ENCODE assay signal across 1 cellular context in the genomic region with DNA sequence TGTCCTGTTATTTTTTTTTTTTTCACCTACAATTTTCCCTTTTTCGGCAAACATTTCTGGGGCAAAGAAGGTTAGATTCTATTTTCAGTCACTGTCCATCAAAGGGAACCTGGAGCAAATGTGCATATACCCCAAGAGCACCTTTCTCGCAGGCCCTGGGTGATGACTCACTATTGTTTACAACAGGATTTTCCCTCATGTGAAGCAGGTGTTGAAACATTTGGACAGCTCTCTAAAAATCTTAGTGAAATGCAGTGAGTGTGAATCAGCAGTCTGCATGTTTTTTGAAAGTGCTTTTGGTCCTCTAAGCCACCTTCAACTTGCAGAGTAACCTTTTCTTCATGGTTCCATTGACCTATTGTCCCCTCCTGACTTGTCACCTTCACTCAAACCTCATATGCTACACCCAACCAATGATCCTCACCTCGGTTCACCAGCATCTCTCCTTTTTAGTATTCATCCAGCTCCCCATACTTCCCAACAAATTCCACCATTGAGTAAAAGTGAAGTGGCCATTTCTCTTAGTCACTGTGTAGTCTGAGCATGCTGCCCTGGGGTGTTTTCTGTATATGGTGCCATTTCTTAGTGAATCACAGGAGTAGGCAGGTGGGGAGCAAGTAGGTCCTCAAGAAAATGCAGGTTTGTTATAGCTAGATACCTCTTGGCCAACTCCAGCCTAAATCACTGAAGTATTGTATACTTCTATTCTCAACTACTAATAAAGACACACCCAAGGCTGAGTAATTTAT.
TF ChIP-seq lines count a peak whose summit lies in the region.

No MANE protein-coding gene starts in this region.

TF ChIP-seq in HepG2, 621 proteins besides CTCF, POLR2A, EP300 and RAD21 (continued from another document):
- TF ChIP-seq, protein P1, sequence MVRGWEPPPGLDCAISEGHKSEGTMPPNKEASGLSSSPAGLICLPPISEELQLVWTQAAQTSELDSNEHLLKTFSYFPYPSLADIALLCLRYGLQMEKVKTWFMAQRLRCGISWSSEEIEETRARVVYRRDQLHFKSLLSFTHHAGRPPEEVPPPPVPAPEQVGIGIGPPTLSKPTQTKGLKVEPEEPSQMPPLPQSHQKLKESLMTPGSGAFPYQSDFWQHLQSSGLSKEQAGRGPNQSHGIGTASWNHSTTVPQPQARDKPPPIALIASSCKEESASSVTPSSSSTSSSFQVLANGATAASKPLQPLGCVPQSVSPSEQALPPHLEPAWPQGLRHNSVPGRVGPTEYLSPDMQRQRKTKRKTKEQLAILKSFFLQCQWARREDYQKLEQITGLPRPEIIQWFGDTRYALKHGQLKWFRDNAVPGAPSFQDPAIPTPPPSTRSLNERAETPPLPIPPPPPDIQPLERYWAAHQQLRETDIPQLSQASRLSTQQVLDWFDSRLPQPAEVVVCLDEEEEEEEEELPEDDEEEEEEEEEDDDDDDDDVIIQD (CRISPR knock-in tag; IDR thresholded peaks at IDR 0.05; ENCODE audit: low read depth), result peak; percentile 65; the same call in 1 of the 2 replicates
- TF ChIP-seq HMGXB3 (CRISPR knock-in tag; IDR thresholded peaks at IDR 0.05; ENCODE audit: borderline replicate concordance), result no peak
- TF ChIP-seq HIVEP1 (CRISPR knock-in tag; IDR thresholded peaks at IDR 0.05), result no peak
- TF ChIP-seq FOXO1 (CRISPR knock-in tag; IDR thresholded peaks at IDR 0.05), result peak; percentile 31; the same call in 1 of the 2 replicates
- TF ChIP-seq ATF3 (CRISPR knock-in tag; IDR thresholded peaks at IDR 0.05), result 0 out of 2 replicates have a peak, but pooled peaks have one; percentile 57
- peak; percentile 24; the same call in 1 of the 2 replicates for TF ChIP-seq ZKSCAN8 (CRISPR knock-in tag; IDR thresholded peaks at IDR 0.05; ENCODE audit: borderline replicate concordance)
- no peak for TF ChIP-seq ZNF550 (CRISPR knock-in tag; IDR thresholded peaks at IDR 0.05; ENCODE audit: borderline replicate concordance)
TF ChIP-seq in HepG2: peak in this region for 35.
